8 cellular contexts compared by ENCODE assay signal in genomic region chr18:48827321-48828200, GRCh38.
DNase-seq lines count a peak whose midpoint lies in the region; ATAC-seq, FAIRE-seq and TF ChIP-seq lines count a peak whose summit lies in the region.

No MANE protein-coding gene starts in this region.

- no peaks in the 10 kb centered on the region for H3K27me3 Mint-ChIP-seq in CD8-positive, alpha-beta memory T cell

- no peaks in the 10 kb centered on the region for H3K9me3 Mint-ChIP-seq in CD8-positive, alpha-beta memory T cell

- no peaks in the 10 kb centered on the region for H3K9me3 ChIP-seq in CD8-positive, alpha-beta memory T cell (ENCODE audit: low read length)
- H3K9me3 ChIP-seq in small intestine (ENCODE audit: control insufficient read depth, low read depth) = no peaks in the 10 kb centered on the region
- no peaks in the 10 kb centered on the region; the same call in 1 of the 2 replicates for H3K9me3 ChIP-seq in MG63

- H3K4me1 Mint-ChIP-seq in CD8-positive, alpha-beta memory T cell = peaks cover 43 to 51% (median 43%) of the 10 kb centered on the region in 3 donors

- H3K36me3 Mint-ChIP-seq in CD8-positive, alpha-beta memory T cell = peaks cover 0 to 11% (median 1%) of the 10 kb centered on the region in 3 donors

- FAIRE-seq in small intestine (lab: Jason Lieb, UNC) = no peak

- H3K4me3 Mint-ChIP-seq in CD8-positive, alpha-beta memory T cell = no peak overlapping the region

- H3K4me3 ChIP-seq in CD8-positive, alpha-beta memory T cell (ENCODE audit: low read length) = no peak overlapping the region
- H3K4me3 ChIP-seq in dorsolateral prefrontal cortex (peak overlapping the region in 13 of 59 donors; percentile 4 to 29 (median 13)), small intestine (ENCODE audit: low read depth in 1 of 2, low read length in 2 of 2) (no peak overlapping the region), MG63 (no peak overlapping the region)

- peak in 1 of 5 donors; percentile 4 for DNase-seq in CD8-positive, alpha-beta memory T cell
- peak; percentile 58 for DNase-seq in NCI-H2196 (lab: John Stamatoyannopoulos, UW; ENCODE audit: unreplicated experiment)
- DNase-seq in dorsolateral prefrontal cortex = peak in 7 of 10 donors; percentile 16 to 42 (median 34)
- DNase-seq in myocyte (ENCODE audit: low read depth) = peak; percentile 65
- DNase-seq in UCSD-AML1 (lab: John Stamatoyannopoulos, UW; ENCODE audit: unreplicated experiment) = no peak
- no peak for DNase-seq in small intestine
- DNase-seq in MG63 = no peak

- H3K4me1 ChIP-seq in CD8-positive, alpha-beta memory T cell (ENCODE audit: insufficient read depth, low read length) = peaks cover 19% of the 10 kb centered on the region
- H3K4me1 ChIP-seq in small intestine (ENCODE audit: control insufficient read depth in 2 of 2, insufficient read depth in 1 of 2, low read depth in 1 of 2, low read length in 1 of 2) = peaks cover 0 to 8% of the 10 kb centered on the region in 2 donors

- 48 to 73% (median 73%) methylated on average over 21 of the region's 21 CpGs for WGBS in small intestine, 3 donors

- H3K36me3 ChIP-seq in CD8-positive, alpha-beta memory T cell (ENCODE audit: insufficient read depth, low read length) = no peaks in the 10 kb centered on the region
- no peaks in the 10 kb centered on the region for H3K36me3 ChIP-seq in small intestine (ENCODE audit: control insufficient read depth in 2 of 2, insufficient read depth in 2 of 2, low read length in 2 of 2)
- H3K36me3 ChIP-seq in MG63 = peaks cover 4% of the 10 kb centered on the region; the same call in 1 of the 2 replicates

- TF ChIP-seq CTCF in dorsolateral prefrontal cortex (IDR thresholded peaks at IDR 0.05 in 54 of 56, conservative IDR thresholded peaks at IDR 0.05 in 2 of 56; ENCODE audit: low read depth in 1 of 56, partially characterized antibody in 56 of 56) = no peak

- intact Hi-C loops in dorsolateral prefrontal cortex (cut with DNase I) = no loop called here

- no peak for ATAC-seq in GM21576 (IDR thresholded peaks at IDR 0.05; ENCODE audit: unreplicated experiment)

- CTCF ChIA-PET in CD8-positive, alpha-beta memory T cell (lab: Charles Lee) = no interaction called here

- no peaks in the 10 kb centered on the region for H3K27me3 ChIP-seq in CD8-positive, alpha-beta memory T cell (ENCODE audit: insufficient read depth, low read length, poor library complexity, severe bottlenecking)
- H3K27me3 ChIP-seq in dorsolateral prefrontal cortex (no peaks in the 10 kb centered on the region), small intestine (ENCODE audit: control insufficient read depth in 2 of 2, insufficient read depth in 2 of 2, low read length in 2 of 2) (no peaks in the 10 kb centered on the region), MG63 (no peaks in the 10 kb centered on the region)

- POLR2A ChIA-PET in CD8-positive, alpha-beta memory T cell (lab: Charles Lee) = no interaction called here

- peak overlapping the region; percentile 33 for H3K27ac ChIP-seq in CD8-positive, alpha-beta memory T cell (ENCODE audit: low read depth, low read length)
- H3K27ac ChIP-seq in dorsolateral prefrontal cortex = peak overlapping the region in 38 of 59 donors; percentile 1 to 78 (median 52)
- peak overlapping the region in 1 of 2 donors; percentile 60 for H3K27ac ChIP-seq in small intestine (ENCODE audit: low read depth in 1 of 2, low read length in 1 of 2)

- peak overlapping the region in 3 of 8 donors; percentile 26 to 71 (median 38) for H3K27ac Mint-ChIP-seq in CD8-positive, alpha-beta memory T cell

Comparison
In these comparisons a context has a peak if more than half of its experiments do, and no peak if none do; other contexts are left out.
1. DNase-seq: peak in NCI-H2196 (single experiment), dorsolateral prefrontal cortex (7 of 10) and myocyte (single experiment); none in UCSD-AML1 (single experiment), small intestine (single experiment) and MG63 (single experiment).